15 cellular contexts compared by ENCODE assay signal in genomic region chr20:1469306-1469905, GRCh38. TPM values are rescaled to one million over a fixed set of nuclear protein-coding genes. Genes with fewer than 3 reads are reported as not detected.
DNase-seq lines count a peak whose midpoint lies in the region; ATAC-seq and TF ChIP-seq lines count a peak whose summit lies in the region.
"Had no signal": no experiment of that assay in that cellular context is flagged by ENCODE, and none has a peak within 500 bp of the region (broad histone marks: within the 10 kb centered on the region; RNA-seq: fewer than 3 reads in every experiment).

No MANE protein-coding gene starts in this region.

- H2AK5ac ChIP-seq in mesendoderm (ENCODE audit: low read length) = no peak overlapping the region

- 83 to 85% methylated on average over 4 to 9 of the region's 9 CpGs for WGBS in endodermal cell (ENCODE audit: insufficient coverage in 1 of 2, insufficient read length in 1 of 2), 2 experiments
- no CpG with 5 or more reads among the region's 9 CpGs for WGBS in mesendoderm (ENCODE audit: extremely low coverage, insufficient coverage, low lambda C conversion rate)

- H3K27me3 Mint-ChIP-seq in activated CD8-positive, alpha-beta memory T cell treated with anti-CD3 and anti-CD28 coated beads, Interleukin-2, amount 10 ng/mL, durations not matched to agents 7 days and 5 days = peaks cover 19% of the 10 kb centered on the region
- H3K27me3 Mint-ChIP-seq in endodermal cell (ENCODE audit: insufficient read depth) = peaks cover 7% of the 10 kb centered on the region
- H3K27me3 Mint-ChIP-seq: naive B cell had no signal

- H3K23ac ChIP-seq in mesendoderm (ENCODE audit: low read length) = no peak overlapping the region

- no peak overlapping the region for H3K9ac ChIP-seq in endodermal cell (ENCODE audit: extremely low read depth, low read length, poor library complexity, severe bottlenecking)
- H3K9ac ChIP-seq in mesendoderm (ENCODE audit: low read length) = no peak overlapping the region

- no peak overlapping the region for H4K8ac ChIP-seq in mesendoderm (ENCODE audit: low read depth, low read length)

- H3K4me2 ChIP-seq in mesendoderm (ENCODE audit: low read length) = no peak overlapping the region

- H3K36me3 Mint-ChIP-seq in activated CD8-positive, alpha-beta memory T cell treated with anti-CD3 and anti-CD28 coated beads, Interleukin-2, amount 10 ng/mL, durations not matched to agents 7 days and 5 days = peaks cover 2% of the 10 kb centered on the region
- peaks cover 4% of the 10 kb centered on the region for H3K36me3 Mint-ChIP-seq in endodermal cell (ENCODE audit: low read depth)
- H3K36me3 Mint-ChIP-seq: naive B cell had no signal

- CTCF ChIA-PET in activated CD8-positive, alpha-beta memory T cell treated with anti-CD3 and anti-CD28 coated beads, Interleukin-2, amount 10 ng/mL, durations not matched to agents 7 days and 5 days (lab: Charles Lee) = interaction anchor here (0.7 to 5.2 kb wide), 3 partner anchors 11 to 34 kb away, joined by 3 to 21 read pairs (median 4); no protein-coding TSS in a partner anchor

- TF ChIP-seq CTCF in endodermal cell (conservative IDR thresholded peaks at IDR 0.05) = no peak
- no peak for TF ChIP-seq CTCF in neutrophil (IDR thresholded peaks at IDR 0.05)

- H3K4ac ChIP-seq in mesendoderm (ENCODE audit: low read depth, low read length) = no peak overlapping the region

- H3K4me1 ChIP-seq in endodermal cell (ENCODE audit: control insufficient read depth, insufficient read depth, low read length) (peaks cover 3% of the 10 kb centered on the region), neutrophil (ENCODE audit: control insufficient read depth in 1 of 2, insufficient read depth in 1 of 2, low read depth in 1 of 2, low read length in 1 of 2) (peaks cover 92 to 100% of the 10 kb centered on the region in 2 experiments), mesendoderm (ENCODE audit: control insufficient read depth, low read depth, low read length) (no peaks in the 10 kb centered on the region)

- H2BK15ac ChIP-seq in mesendoderm (replicated peaks; ENCODE audit: low read depth) = no peak overlapping the region

- peaks cover 25% of the 10 kb centered on the region for H3K4me1 Mint-ChIP-seq in activated CD8-positive, alpha-beta memory T cell treated with anti-CD3 and anti-CD28 coated beads, Interleukin-2, amount 10 ng/mL, durations not matched to agents 7 days and 5 days
- peaks cover 22% of the 10 kb centered on the region for H3K4me1 Mint-ChIP-seq in endodermal cell

- H3K9me3 Mint-ChIP-seq in activated CD8-positive, alpha-beta memory T cell treated with anti-CD3 and anti-CD28 coated beads, Interleukin-2, amount 10 ng/mL, durations not matched to agents 7 days and 5 days (ENCODE audit: low read depth) = no peaks in the 10 kb centered on the region
- H3K9me3 Mint-ChIP-seq in endodermal cell = no peaks in the 10 kb centered on the region
- H3K9me3 Mint-ChIP-seq: naive B cell, WTC11 had no signal

- DNase-seq in activated CD8-positive, alpha-beta memory T cell treated with anti-CD3 and anti-CD28 coated beads, Interleukin-2, amount 10 ng/mL, durations not matched to agents 7 days and 5 days = peak; percentile 30
- DNase-seq in activated CD8-positive, alpha-beta memory T cell treated with anti-CD3 and anti-CD28 coated beads, Interleukin-2, amount 50 U/mL, for 4 hours = no peak
- DNase-seq in endodermal cell (peak; percentile 41), mesendoderm (no peak), nucleus accumbens (lab: John Stamatoyannopoulos, UW) (no peak), NCI-H2227 treated with DMSO at 0.1 percent for 48 hours (lab: John Stamatoyannopoulos, UW) (no peak)
- no peak for DNase-seq in central memory CD4-positive, alpha-beta T cell
- DNase-seq: activated gamma-delta T cell, KG1, naive B cell had no signal

- H3K36me3 ChIP-seq in endodermal cell (ENCODE audit: control insufficient read depth, insufficient read depth, low read length) (peaks cover 9% of the 10 kb centered on the region), neutrophil (peaks cover 65% of the 10 kb centered on the region), mesendoderm (ENCODE audit: control insufficient read depth, insufficient read depth, low read length) (no peaks in the 10 kb centered on the region)
- H3K36me3 ChIP-seq: thyroid gland had no signal

- H3K9me3 ChIP-seq in endodermal cell (ENCODE audit: control insufficient read depth, low read length) (no peaks in the 10 kb centered on the region), neutrophil (no peaks in the 10 kb centered on the region)
- H3K9me3 ChIP-seq: thyroid gland had no signal

- no peak overlapping the region for H3K18ac ChIP-seq in mesendoderm (ENCODE audit: low read length)

- ATAC-seq in activated CD8-positive, alpha-beta memory T cell treated with anti-CD3 and anti-CD28 coated beads, Interleukin-2, amount 10 ng/mL, durations not matched to agents 7 days and 5 days = no peak

- no peak overlapping the region for H3K4me3 ChIP-seq in endodermal cell (ENCODE audit: low read length)
- H3K4me3 ChIP-seq in neutrophil (ENCODE audit: low read depth in 1 of 2, low read length in 1 of 2) = no peak overlapping the region
- no peak overlapping the region for H3K4me3 ChIP-seq in mesendoderm (ENCODE audit: low read length)
- H3K4me3 ChIP-seq: dorsolateral prefrontal cortex, thyroid gland had no signal

- H4K5ac ChIP-seq in mesendoderm (ENCODE audit: low read length) = no peak overlapping the region

- no peak overlapping the region for H2BK5ac ChIP-seq in mesendoderm (ENCODE audit: low read length)

- H3K56ac ChIP-seq in mesendoderm (ENCODE audit: low read length) = no peak overlapping the region

- no peak overlapping the region for H2BK120ac ChIP-seq in mesendoderm (ENCODE audit: low read depth, low read length)

- peaks cover 14% of the 10 kb centered on the region for H3K79me2 ChIP-seq in mesendoderm (ENCODE audit: control insufficient read depth, insufficient read depth, low read length)

- H3K4me3 Mint-ChIP-seq in activated CD8-positive, alpha-beta memory T cell treated with anti-CD3 and anti-CD28 coated beads, Interleukin-2, amount 10 ng/mL, durations not matched to agents 7 days and 5 days = no peak overlapping the region
- H3K4me3 Mint-ChIP-seq in endodermal cell = no peak overlapping the region
- H3K4me3 Mint-ChIP-seq: CD4-positive, alpha-beta memory T cell; WTC11 had no signal

- H3K27ac ChIP-seq in endodermal cell (ENCODE audit: low read depth, low read length) (no peak overlapping the region), neutrophil (peak overlapping the region; percentile 96), mesendoderm (ENCODE audit: low read depth, low read length) (no peak overlapping the region)
- H3K27ac ChIP-seq: dorsolateral prefrontal cortex, thyroid gland had no signal

- H3K79me1 ChIP-seq in mesendoderm (ENCODE audit: low read length) = peaks cover 13% of the 10 kb centered on the region

- no peaks in the 10 kb centered on the region for H3K27me3 ChIP-seq in endodermal cell (ENCODE audit: control insufficient read depth, insufficient read depth, low read length, poor library complexity, severe bottlenecking)
- no peaks in the 10 kb centered on the region for H3K27me3 ChIP-seq in neutrophil
- no peaks in the 10 kb centered on the region for H3K27me3 ChIP-seq in mesendoderm (ENCODE audit: insufficient read depth, low read length, poor library complexity)
- H3K27me3 ChIP-seq: dorsolateral prefrontal cortex, thyroid gland had no signal

- H3K27ac Mint-ChIP-seq in activated CD8-positive, alpha-beta memory T cell treated with anti-CD3 and anti-CD28 coated beads, Interleukin-2, amount 10 ng/mL, durations not matched to agents 7 days and 5 days = no peak overlapping the region
- H3K27ac Mint-ChIP-seq in endodermal cell = no peak overlapping the region
- H3K27ac Mint-ChIP-seq: WTC11 had no signal

RNA-seq across cellular contexts. Expression of gene NSFL1C, which starts 2.8 kb away (rescaled TPM):
- total RNA-seq in activated CD8-positive, alpha-beta memory T cell treated with anti-CD3 and anti-CD28 coated beads, Interleukin-2, amount 10 ng/mL, durations not matched to agents 7 days and 5 days = 10 to 100 TPM; 55.6 to 65.0 TPM
- 100 to 1,000 TPM in 1 of 2 donors, 10 to 100 TPM in 1; 90.9 to 117 TPM for total RNA-seq in endodermal cell
- 65.2 TPM for polyA plus RNA-seq in endodermal cell (2013, experiment 1 of 2)
- 61.3 TPM for polyA plus RNA-seq in endodermal cell (2013, experiment 2 of 2)
- 67.6 TPM for polyA plus RNA-seq in mesendoderm (2013, experiment 1 of 2)
- 66.4 TPM for polyA plus RNA-seq in mesendoderm (2013, experiment 2 of 2)

RNA-seq across cellular contexts. Expression of gene SIRPB2, which starts 21.8 kb away (rescaled TPM):
- not detected for total RNA-seq in activated CD8-positive, alpha-beta memory T cell treated with anti-CD3 and anti-CD28 coated beads, Interleukin-2, amount 10 ng/mL, durations not matched to agents 7 days and 5 days
- not detected for total RNA-seq in endodermal cell
- polyA plus RNA-seq in endodermal cell (2013, experiment 1 of 2) = not detected
- not detected for polyA plus RNA-seq in endodermal cell (2013, experiment 2 of 2)
- 0.52 TPM for polyA plus RNA-seq in mesendoderm (2013, experiment 1 of 2)
- polyA plus RNA-seq in mesendoderm (2013, experiment 2 of 2) = 0.49 TPM
- total RNA-seq: CD4-positive, alpha-beta memory T cell; WTC11 had no signal
- polyA plus RNA-seq: CD4-positive, alpha-beta memory T cell had no signal

Comparison
In these comparisons a context has a peak if more than half of its experiments do, and no peak if none do; other contexts are left out.
1. DNase-seq: peak in activated CD8-positive, alpha-beta memory T cell treated with anti-CD3 and anti-CD28 coated beads, Interleukin-2, amount 10 ng/mL, durations not matched to agents 7 days and 5 days (single experiment) and endodermal cell (single experiment); none in activated CD8-positive, alpha-beta memory T cell treated with anti-CD3 and anti-CD28 coated beads, Interleukin-2, amount 50 U/mL, for 4 hours (single experiment), mesendoderm (single experiment), nucleus accumbens (0 of 56), NCI-H2227 treated with DMSO at 0.1 percent for 48 hours (single experiment) and central memory CD4-positive, alpha-beta T cell (single experiment).